Comparison of ENCODE assay signal across 10 cellular contexts in genomic region chr14:57865450-57866198, GRCh38. TPM values are rescaled to one million over a fixed set of nuclear protein-coding genes. Genes with fewer than 3 reads are reported as not detected.
A peak's percentile ranks its signal among the peaks of the same experiment; 100 is the strongest.
DNase-seq lines count a peak whose midpoint lies in the region; ATAC-seq, FAIRE-seq and TF ChIP-seq lines count a peak whose summit lies in the region.
"Had no signal": no experiment of that assay in that cellular context is flagged by ENCODE, and none has a peak within 500 bp of the region (broad histone marks: within the 10 kb centered on the region; RNA-seq: fewer than 3 reads in every experiment).

Gene SLC35F4, minus strand, starts transcription at chr14:57866092.

- no peak within 1 kb of the TSS for H3K27ac ChIP-seq in right atrium auricular region
- H3K27ac ChIP-seq in sigmoid colon = no peak within 1 kb of the TSS

- H3K4me1 ChIP-seq in right atrium auricular region = peaks cover 0 to 17% of the 10 kb centered on the region in 2 donors
- peaks cover 0 to 14% (median 13%) of the 10 kb centered on the region in 4 donors for H3K4me1 ChIP-seq in sigmoid colon

- H3K27me3 ChIP-seq in right atrium auricular region = peaks cover 0 to 12% of the 10 kb centered on the region in 2 donors
- H3K27me3 ChIP-seq in sigmoid colon = peaks cover 16 to 56% (median 26%) of the 10 kb centered on the region in 3 donors

- 6 to 8% methylated on average over 87 of the region's 87 CpGs for WGBS in sigmoid colon, 2 donors

- H3K4me3 ChIP-seq in right atrium auricular region = peak within 1 kb of the TSS; percentile 31 to 50
- H3K4me3 ChIP-seq in sigmoid colon = peak within 1 kb of the TSS in 3 of 4 donors; percentile 3 to 23 (median 8)

- TF ChIP-seq CTCF in right atrium auricular region (IDR thresholded peaks at IDR 0.05) (peak in 1 of 2 donors; percentile 38), sigmoid colon (IDR thresholded peaks at IDR 0.05) (no peak), D721Med (IDR thresholded peaks at IDR 0.05; ENCODE audit: insufficient read depth, missing control alignments) (no peak)

- H3K4me3 Mint-ChIP-seq in T-helper 2 cell treated with Interferon-gamma antibody and Interleukin-4, amounts not matched to agents 5 μg/mL and 100 μg/mL, for 36 hours = no peak within 1 kb of the TSS
- H3K4me3 Mint-ChIP-seq: activated T-cell treated with anti-CD3 and anti-CD28 coated beads, Interleukin-2, amount 50 U/mL, for 4 hours had no signal

- no peaks in the 10 kb centered on the region for H3K36me3 Mint-ChIP-seq in T-helper 2 cell treated with Interferon-gamma antibody and Interleukin-4, amounts not matched to agents 5 μg/mL and 100 μg/mL, for 36 hours (ENCODE audit: low read depth)

- no peak for TF ChIP-seq POLR2A in sigmoid colon (IDR thresholded peaks at IDR 0.05)

- TF ChIP-seq EP300 in sigmoid colon (IDR thresholded peaks at IDR 0.05) = no peak

- H3K9me3 Mint-ChIP-seq in T-helper 2 cell treated with Interferon-gamma antibody and Interleukin-4, amounts not matched to agents 5 μg/mL and 100 μg/mL, for 36 hours = no peaks in the 10 kb centered on the region
- H3K9me3 Mint-ChIP-seq: activated T-cell treated with anti-CD3 and anti-CD28 coated beads, Interleukin-2, amount 50 U/mL, for 4 hours had no signal

- no peak for FAIRE-seq in D721Med (lab: Jason Lieb, UNC)
- FAIRE-seq: A204.1 had no signal

- no peak within 1 kb of the TSS for H3K27ac Mint-ChIP-seq in T-helper 2 cell treated with Interferon-gamma antibody and Interleukin-4, amounts not matched to agents 5 μg/mL and 100 μg/mL, for 36 hours

- no peaks in the 10 kb centered on the region for H3K9me3 ChIP-seq in right atrium auricular region
- H3K9me3 ChIP-seq in sigmoid colon = no peaks in the 10 kb centered on the region

- peaks cover 24% of the 10 kb centered on the region for H3K27me3 Mint-ChIP-seq in T-helper 2 cell treated with Interferon-gamma antibody and Interleukin-4, amounts not matched to agents 5 μg/mL and 100 μg/mL, for 36 hours (ENCODE audit: low read depth)

- intact Hi-C loops in sigmoid colon (cut with DNase I) = no loop called here

- DNase-seq in DMS53 (lab: John Stamatoyannopoulos, UW) (peak; percentile 67), DMS53 treated with DMSO at 0.1 percent for 48 hours (lab: John Stamatoyannopoulos, UW; ENCODE audit: unreplicated experiment) (no peak), right atrium auricular region (ENCODE audit: low spot score) (no peak), sigmoid colon (no peak), D721Med (ENCODE audit: insufficient read length, low spot score) (no peak)
- no peak for DNase-seq in T-helper 2 cell treated with Interferon-gamma antibody and Interleukin-4, amounts not matched to agents 5 μg/mL and 100 μg/mL, for 36 hours (ENCODE audit: low spot score)
- DNase-seq: activated T-cell treated with anti-CD3 and anti-CD28 coated beads, Interleukin-2, amount 50 U/mL, for 4 hours had no signal

- no peaks in the 10 kb centered on the region for H3K4me1 Mint-ChIP-seq in T-helper 2 cell treated with Interferon-gamma antibody and Interleukin-4, amounts not matched to agents 5 μg/mL and 100 μg/mL, for 36 hours (ENCODE audit: low read depth)

- ATAC-seq in GM19395 (IDR thresholded peaks at IDR 0.05; ENCODE audit: unreplicated experiment) = no peak

- no peaks in the 10 kb centered on the region for H3K36me3 ChIP-seq in right atrium auricular region
- H3K36me3 ChIP-seq in sigmoid colon = no peaks in the 10 kb centered on the region

TF ChIP-seq in PFSK-1, 5 proteins besides CTCF, POLR2A, EP300 and RAD21:
- peak; percentile 85 to 92 for TF ChIP-seq REST (IDR thresholded peaks at IDR 0.05; ENCODE audit: insufficient read depth in 1 of 2, low read depth in 2 of 2, low read length in 2 of 2)
- no peak for TF ChIP-seq TAF1 (IDR thresholded peaks at IDR 0.05; ENCODE audit: borderline replicate concordance, insufficient read depth, low read length)
TF ChIP-seq in PFSK-1: peak in this region for 1.

RNA-seq across cellular contexts. Expression of gene SLC35F4, which starts in this region (rescaled TPM):
- polyA plus RNA-seq in PFSK-1 (2012; ENCODE audit: insufficient read length, low read depth) = not detected
- total RNA-seq in right atrium auricular region (not detected), sigmoid colon (not detected)
- polyA plus RNA-seq in sigmoid colon = not detected
- total RNA-seq: activated T-cell treated with anti-CD3 and anti-CD28 coated beads, Interleukin-2, amount 50 U/mL, for 4 hours had no signal
